Comparison of ENCODE assay signal across 10 cellular contexts in genomic region chr11:61775606-61776554, GRCh38. TPM values are rescaled to one million over a fixed set of nuclear protein-coding genes. Genes with fewer than 3 reads are reported as not detected.
DNase-seq lines count a peak whose midpoint lies in the region; ATAC-seq and TF ChIP-seq lines count a peak whose summit lies in the region.
"Had no signal": no experiment of that assay in that cellular context is flagged by ENCODE, and none has a peak within 500 bp of the region (broad histone marks: within the 10 kb centered on the region; RNA-seq: fewer than 3 reads in every experiment).

No MANE protein-coding gene starts in this region.

- no peaks in the 10 kb centered on the region for H3K27me3 ChIP-seq in lower lobe of right lung (ENCODE audit: low read depth)
- H3K27me3 ChIP-seq: hepatocyte had no signal

- no peak overlapping the region for H3K4me3 ChIP-seq in lower lobe of right lung
- H3K4me3 ChIP-seq: hepatocyte had no signal

- no peak overlapping the region for H3K27ac Mint-ChIP-seq in activated naive CD4-positive, alpha-beta T cell treated with anti-CD3 and anti-CD28 coated beads, Interleukin-2, amount 10 ng/mL, durations not matched to agents 7 days and 5 days
- H3K27ac Mint-ChIP-seq in T-helper 17 cell: no peak overlapping the region
- no peak overlapping the region for H3K27ac Mint-ChIP-seq in stimulated activated memory B cell treated with anti-CD40 and anti-IgM and Interleukin-4, amounts not matched to agents 10 μg/mL and 1 μg/mL and 100 μg/mL, for 72 hours
- H3K27ac Mint-ChIP-seq: IgD-negative memory B cell had no signal

- H3K36me3 ChIP-seq in lower lobe of right lung: no peaks in the 10 kb centered on the region

- intact Hi-C loops in lower lobe of right lung (cut with DNase I): no loop called here

- no peaks in the 10 kb centered on the region for H3K9me3 ChIP-seq in T-helper 17 cell (ENCODE audit: control insufficient read depth, low read length, poor library complexity, severe bottlenecking)
- no peaks in the 10 kb centered on the region for H3K9me3 ChIP-seq in lower lobe of right lung

- H3K9me3 Mint-ChIP-seq in activated naive CD4-positive, alpha-beta T cell treated with anti-CD3 and anti-CD28 coated beads, Interleukin-2, amount 10 ng/mL, durations not matched to agents 7 days and 5 days: no peaks in the 10 kb centered on the region
- no peaks in the 10 kb centered on the region for H3K9me3 Mint-ChIP-seq in stimulated activated memory B cell treated with anti-CD40 and anti-IgM and Interleukin-4, amounts not matched to agents 10 μg/mL and 1 μg/mL and 100 μg/mL, for 72 hours
- H3K9me3 Mint-ChIP-seq: IgD-negative memory B cell had no signal

- CTCF ChIA-PET in activated naive CD4-positive, alpha-beta T cell treated with anti-CD3 and anti-CD28 coated beads, Interleukin-2, amount 10 ng/mL, durations not matched to agents 7 days and 5 days (lab: Charles Lee): interaction anchor here (1.1 to 2.0 kb wide), 4 partner anchors 12 to 29 kb away, joined by 6 to 10 read pairs (median 8); no protein-coding TSS in a partner anchor

- peaks cover 37% of the 10 kb centered on the region for H3K27me3 Mint-ChIP-seq in activated naive CD4-positive, alpha-beta T cell treated with anti-CD3 and anti-CD28 coated beads, Interleukin-2, amount 10 ng/mL, durations not matched to agents 7 days and 5 days
- no peaks in the 10 kb centered on the region for H3K27me3 Mint-ChIP-seq in T-helper 17 cell
- H3K27me3 Mint-ChIP-seq in stimulated activated memory B cell treated with anti-CD40 and anti-IgM and Interleukin-4, amounts not matched to agents 10 μg/mL and 1 μg/mL and 100 μg/mL, for 72 hours: peaks cover 42% of the 10 kb centered on the region

- H3K4me3 Mint-ChIP-seq in activated naive CD4-positive, alpha-beta T cell treated with anti-CD3 and anti-CD28 coated beads, Interleukin-2, amount 10 ng/mL, durations not matched to agents 7 days and 5 days: peak overlapping the region; percentile 43
- H3K4me3 Mint-ChIP-seq in T-helper 17 cell: peak overlapping the region; percentile 84
- peak overlapping the region; percentile 43 for H3K4me3 Mint-ChIP-seq in stimulated activated memory B cell treated with anti-CD40 and anti-IgM and Interleukin-4, amounts not matched to agents 10 μg/mL and 1 μg/mL and 100 μg/mL, for 72 hours

- DNase-seq in activated naive CD4-positive, alpha-beta T cell treated with anti-CD3 and anti-CD28 coated beads, Interleukin-2, amount 10 ng/mL, durations not matched to agents 7 days and 5 days: no peak
- no peak for DNase-seq in activated naive CD4-positive, alpha-beta T cell (lab: John Stamatoyannopoulos, UW)
- DNase-seq in T-helper 17 cell (no peak), lower lobe of right lung (no peak), cortex of kidney (lab: John Stamatoyannopoulos, UW) (no peak)

- no peak for TF ChIP-seq CTCF in lower lobe of right lung (IDR thresholded peaks at IDR 0.05)

- no peaks in the 10 kb centered on the region for H3K36me3 Mint-ChIP-seq in activated naive CD4-positive, alpha-beta T cell treated with anti-CD3 and anti-CD28 coated beads, Interleukin-2, amount 10 ng/mL, durations not matched to agents 7 days and 5 days
- H3K36me3 Mint-ChIP-seq in T-helper 17 cell (ENCODE audit: low read depth): no peaks in the 10 kb centered on the region
- H3K36me3 Mint-ChIP-seq in stimulated activated memory B cell treated with anti-CD40 and anti-IgM and Interleukin-4, amounts not matched to agents 10 μg/mL and 1 μg/mL and 100 μg/mL, for 72 hours: no peaks in the 10 kb centered on the region

- no peaks in the 10 kb centered on the region for H3K4me1 ChIP-seq in lower lobe of right lung

- peaks cover 42% of the 10 kb centered on the region for H3K4me1 Mint-ChIP-seq in activated naive CD4-positive, alpha-beta T cell treated with anti-CD3 and anti-CD28 coated beads, Interleukin-2, amount 10 ng/mL, durations not matched to agents 7 days and 5 days
- peaks cover 17% of the 10 kb centered on the region for H3K4me1 Mint-ChIP-seq in T-helper 17 cell
- H3K4me1 Mint-ChIP-seq in stimulated activated memory B cell treated with anti-CD40 and anti-IgM and Interleukin-4, amounts not matched to agents 10 μg/mL and 1 μg/mL and 100 μg/mL, for 72 hours: peaks cover 17% of the 10 kb centered on the region

- no peak overlapping the region for H3K27ac ChIP-seq in lower lobe of right lung
- H3K27ac ChIP-seq: hepatocyte had no signal

- no peak for ATAC-seq in T-helper 17 cell
- ATAC-seq in lower lobe of right lung: peak; percentile 4 to 34
- ATAC-seq in stimulated activated memory B cell treated with anti-CD40 and anti-IgM and Interleukin-4, amounts not matched to agents 10 μg/mL and 1 μg/mL and 100 μg/mL, for 72 hours: no peak
- no peak for ATAC-seq in HG02938 (IDR thresholded peaks at IDR 0.05; ENCODE audit: unreplicated experiment)
- no peak for ATAC-seq in HG03097 (IDR thresholded peaks at IDR 0.05; ENCODE audit: low FRiP score, unreplicated experiment)

RNA-seq across cellular contexts. Expression of gene TMEM258, which starts 16.5 kb away (rescaled TPM):
- 10 to 100 TPM; 68.4 to 77.6 TPM for total RNA-seq in T-helper 17 cell
- total RNA-seq in lower lobe of right lung: 104 TPM

RNA-seq across cellular contexts. Expression of gene FEN1, which starts 16.8 kb away (rescaled TPM):
- total RNA-seq in T-helper 17 cell (10 to 100 TPM in 1 of 2 donors, 1 to 10 TPM in 1; 9.7 to 13.0 TPM), lower lobe of right lung (5.4 TPM)

RNA-seq across cellular contexts. Expression of gene MYRF, which starts 23.4 kb away (rescaled TPM):
- total RNA-seq in T-helper 17 cell (1 to 10 TPM in 1 of 2 donors, under 1 TPM in 1; 0.47 to 1.5 TPM), lower lobe of right lung (37.9 TPM)

RNA-seq across cellular contexts. Expression of gene FADS1, which starts 40.9 kb away (rescaled TPM):
- total RNA-seq in T-helper 17 cell: 1 to 10 TPM; 1.2 to 4.6 TPM
- total RNA-seq in lower lobe of right lung: 63.6 TPM

RNA-seq across cellular contexts. Expression of gene FADS2, which starts 52.2 kb away (rescaled TPM):
- 10 to 100 TPM in 1 of 2 donors, 1 to 10 TPM in 1; 5.2 to 15.7 TPM for total RNA-seq in T-helper 17 cell
- 82.0 TPM for total RNA-seq in lower lobe of right lung

Comparison
In these comparisons a context has a peak if more than half of its experiments do, and no peak if none do; other contexts are left out.
1. ATAC-seq: peak in lower lobe of right lung (2 of 2); none in T-helper 17 cell (single experiment), stimulated activated memory B cell treated with anti-CD40 and anti-IgM and Interleukin-4, amounts not matched to agents 10 μg/mL and 1 μg/mL and 100 μg/mL, for 72 hours (single experiment), HG02938 (single experiment) and HG03097 (single experiment).
2. RNA of gene MYRF, which starts 23.4 kb away (total RNA-seq): 37.9 TPM in lower lobe of right lung (single experiment); 0.47 to 1.5 TPM in T-helper 17 cell; every median in the first group is over 10 times any median in the second.
3. Peak in every context shown above with its lines, with median percentiles within 50 percentile points of each other: H3K4me3 Mint-ChIP-seq.